24 cellular contexts compared by ENCODE assay signal in genomic region chr17:33112763-33113162, GRCh38.
DNase-seq lines count a peak whose midpoint lies in the region; TF ChIP-seq lines count a peak whose summit lies in the region.
"Had no signal": no experiment of that assay in that cellular context is flagged by ENCODE, and none has a peak within 500 bp of the region (broad histone marks: within the 10 kb centered on the region; RNA-seq: fewer than 3 reads in every experiment).

No MANE protein-coding gene starts in this region.

- no peaks in the 10 kb centered on the region for H3K79me1 ChIP-seq in trophoblast cell (ENCODE audit: low read length)

- no peak overlapping the region for H2BK120ac ChIP-seq in trophoblast cell (ENCODE audit: insufficient read depth, low read length, poor library complexity)

- in situ Hi-C loops in GM23248 (cut with MboI) (no loop called here), G401 (cut with HindIII; ENCODE audit: low sequenced_read_pairs) (no loop called here)

- no peaks in the 10 kb centered on the region for H3K79me2 ChIP-seq in GM23248 (ENCODE audit: insufficient read depth)
- H3K79me2 ChIP-seq in fibroblast of lung (ENCODE audit: control insufficient read depth, insufficient read depth, low read length) = no peaks in the 10 kb centered on the region
- no peaks in the 10 kb centered on the region for H3K79me2 ChIP-seq in trophoblast cell (ENCODE audit: control insufficient read depth, insufficient read depth, low read length, poor library complexity)

- H3K27me3 Mint-ChIP-seq in CD4-positive, alpha-beta memory T cell = peaks cover 13 to 24% of the 10 kb centered on the region in 2 donors
- H3K27me3 Mint-ChIP-seq in Calu3 (ENCODE audit: unreplicated experiment) = peaks cover 75% of the 10 kb centered on the region

- H3K23ac ChIP-seq in trophoblast cell (ENCODE audit: low read length) = no peak overlapping the region

- H3K4me2 ChIP-seq in GM23248 (ENCODE audit: unreplicated experiment) (no peak overlapping the region), fibroblast of lung (ENCODE audit: extremely low read depth, insufficient read depth, low read length) (no peak overlapping the region), trophoblast cell (ENCODE audit: low read length) (no peak overlapping the region)
- H3K4me2 ChIP-seq: BLaER1 treated with 17β-estradiol and CSF1 and Interleukin-3, amounts not matched to agents 10 nM and 100 nM had no signal

- WGBS in GM23248 (ENCODE audit: low coverage in 1 of 2, low lambda C conversion rate in 2 of 2, missing lambda C conversion rate in 2 of 2), 2 experiments = 4 to 6% methylated on average over 4 of the region's 4 CpGs
- WGBS in trophoblast cell (ENCODE audit: extremely low coverage, insufficient coverage, insufficient read length) = no CpG with 5 or more reads among the region's 4 CpGs

- no peak overlapping the region for H2AFZ ChIP-seq in GM23248
- no peak overlapping the region for H2AFZ ChIP-seq in fibroblast of lung (ENCODE audit: low read length)
- no peak overlapping the region for H2AFZ ChIP-seq in trophoblast cell (ENCODE audit: insufficient read depth, low read length, poor library complexity)

- H3K36me3 Mint-ChIP-seq in CD4-positive, alpha-beta memory T cell = no peaks in the 10 kb centered on the region
- H3K36me3 Mint-ChIP-seq in Calu3 (ENCODE audit: insufficient read depth, unreplicated experiment) = no peaks in the 10 kb centered on the region
- H3K36me3 Mint-ChIP-seq: natural killer cell treated with Interleukin-12 subunit alpha and Interleukin-12 subunit beta and Interleukin-15 and Interleukin-18, amount 100 ng/mL, for 72 hours had no signal

- no peak overlapping the region for H3K14ac ChIP-seq in trophoblast cell (ENCODE audit: low read length)

- BruUV-seq in Calu3 (replicated peaks; lab: Mats Ljungman, UMichigan) = no TSS peak

- H3K9ac ChIP-seq in GM23248 (no peak overlapping the region), fibroblast of lung (ENCODE audit: insufficient read depth, low read length) (no peak overlapping the region), trophoblast cell (ENCODE audit: low read length) (no peak overlapping the region)
- H3K9ac ChIP-seq: BLaER1 treated with 17β-estradiol and CSF1 and Interleukin-3, amounts not matched to agents 10 nM and 100 nM had no signal

- intact Hi-C loops in CD4-positive, alpha-beta memory T cell (cut with micrococcal nuclease) = no loop called here
- intact Hi-C loops in Calu3 (cut with micrococcal nuclease; ENCODE audit: unreplicated experiment) = no loop called here

- H3K4ac ChIP-seq in trophoblast cell (ENCODE audit: low read depth, low read length) = no peak overlapping the region

- DNase-seq in GM23248 (peak; percentile 74), RKO (ENCODE audit: low spot score) (peak; percentile 62), fibroblast of lung (ENCODE audit: low read depth in 2 of 2) (peak; percentile 2 to 81), trophoblast cell (peak; percentile 24 to 53), G401 (ENCODE audit: low spot score) (no peak), GM10248 (ENCODE audit: extremely low spot score) (no peak), Calu3 (no peak)
- DNase-seq in CD4-positive, alpha-beta memory T cell = no peak
- DNase-seq: activated CD4-positive, alpha-beta T cell treated with anti-CD3 and anti-CD28 coated beads for 1 hour; activated naive CD8-positive, alpha-beta T cell treated with anti-CD3 and anti-CD28 coated beads, Interleukin-2, amount 50 U/mL, for 24 hours; hypothalamus; NCI-H2029 treated with DMSO at 0.1 percent for 48 hours; NCI-H510A; OCI-M1; stimulated activated CD8-positive, alpha-beta memory T cell treated with anti-CD3 and anti-CD28 coated beads, Interleukin-4, amount 100 ng/mL, for 48 hours; T1000 had no signal

- H3K9me2 ChIP-seq in GM23248 (ENCODE audit: insufficient read depth) = no peaks in the 10 kb centered on the region

- CTCF ChIA-PET in CD4-positive, alpha-beta memory T cell (lab: Charles Lee; ENCODE audit: partially characterized antibody) = no interaction called here
- CTCF ChIA-PET in GM10248 (lab: Yijun Ruan, JAX) (no interaction called here), Calu3 (lab: Charles Lee) (no interaction called here)

- no peak overlapping the region for H3K27ac Mint-ChIP-seq in CD4-positive, alpha-beta memory T cell
- H3K27ac Mint-ChIP-seq in Calu3 (ENCODE audit: unreplicated experiment) = no peak overlapping the region
- H3K27ac Mint-ChIP-seq: activated naive CD8-positive, alpha-beta T cell treated with anti-CD3 and anti-CD28 coated beads, Interleukin-2, amount 50 U/mL, for 24 hours; activated T-helper 17 cell treated with anti-CD3 and anti-CD28 coated beads, Interleukin-2, amount 50 U/mL, for 72 hours; natural killer cell treated with Interleukin-12 subunit alpha and Interleukin-12 subunit beta and Interleukin-15 and Interleukin-18, amount 100 ng/mL, for 72 hours; progenitor cell of endocrine pancreas had no signal

- H4K91ac ChIP-seq in trophoblast cell (ENCODE audit: low read depth, low read length) = no peak overlapping the region

- H3K9me3 Mint-ChIP-seq in CD4-positive, alpha-beta memory T cell = peaks cover 0 to 5% (median 0%) of the 10 kb centered on the region in 8 donors
- H3K9me3 Mint-ChIP-seq in Calu3 (ENCODE audit: low read depth, unreplicated experiment) = no peaks in the 10 kb centered on the region
- H3K9me3 Mint-ChIP-seq: activated naive CD8-positive, alpha-beta T cell treated with anti-CD3 and anti-CD28 coated beads, Interleukin-2, amount 50 U/mL, for 24 hours; activated T-helper 17 cell treated with anti-CD3 and anti-CD28 coated beads, Interleukin-2, amount 50 U/mL, for 72 hours; natural killer cell treated with Interleukin-12 subunit alpha and Interleukin-12 subunit beta and Interleukin-15 and Interleukin-18, amount 100 ng/mL, for 72 hours had no signal

- H3K9me3 ChIP-seq in GM23248 (ENCODE audit: low read depth) (no peaks in the 10 kb centered on the region), fibroblast of lung (ENCODE audit: control insufficient read depth, insufficient read depth, low read depth, low read length) (no peaks in the 10 kb centered on the region), trophoblast cell (ENCODE audit: insufficient read depth, low read depth, low read length) (no peaks in the 10 kb centered on the region)
- no peaks in the 10 kb centered on the region for H3K9me3 ChIP-seq in CD4-positive, alpha-beta memory T cell (ENCODE audit: control insufficient read depth in 1 of 2, low read length in 2 of 2)
- H3K9me3 ChIP-seq: BLaER1 treated with 17β-estradiol and CSF1 and Interleukin-3, amounts not matched to agents 10 nM and 100 nM; esophagus muscularis mucosa had no signal

- H3K27ac ChIP-seq in GM23248 (no peak overlapping the region), fibroblast of lung (ENCODE audit: insufficient read depth, low read length) (no peak overlapping the region), trophoblast cell (ENCODE audit: low read depth, low read length) (no peak overlapping the region)
- H3K27ac ChIP-seq in CD4-positive, alpha-beta memory T cell (ENCODE audit: low read depth, low read length) = no peak overlapping the region
- H3K27ac ChIP-seq: BLaER1 treated with 17β-estradiol and CSF1 and Interleukin-3, amounts not matched to agents 10 nM and 100 nM; cardiac muscle cell; esophagus muscularis mucosa; SK-N-MC; skin epidermis had no signal

- no peaks in the 10 kb centered on the region for H3K36me3 ChIP-seq in GM23248 (ENCODE audit: low read depth)
- H3K36me3 ChIP-seq in fibroblast of lung (ENCODE audit: control insufficient read depth, insufficient read depth, low read length) = no peaks in the 10 kb centered on the region
- H3K36me3 ChIP-seq in trophoblast cell (ENCODE audit: control insufficient read depth in 1 of 2, insufficient read depth in 2 of 2, low read length in 2 of 2) = no peaks in the 10 kb centered on the region
- no peaks in the 10 kb centered on the region for H3K36me3 ChIP-seq in CD4-positive, alpha-beta memory T cell (ENCODE audit: insufficient read depth, low read length)
- H3K36me3 ChIP-seq: cardiac muscle cell, esophagus muscularis mucosa had no signal

- H3K4me1 ChIP-seq in GM23248 (ENCODE audit: insufficient read depth) (no peaks in the 10 kb centered on the region), fibroblast of lung (ENCODE audit: control insufficient read depth, extremely low read depth, insufficient read depth, low read length) (no peaks in the 10 kb centered on the region), trophoblast cell (ENCODE audit: control insufficient read depth in 1 of 2, insufficient read depth in 2 of 2, low read length in 2 of 2) (peaks cover 0 to 2% of the 10 kb centered on the region in 2 experiments)
- H3K4me1 ChIP-seq in CD4-positive, alpha-beta memory T cell (ENCODE audit: insufficient read depth, low read length) = no peaks in the 10 kb centered on the region

- POLR2A ChIA-PET in CD4-positive, alpha-beta memory T cell (lab: Charles Lee; ENCODE audit: partially characterized antibody) = no interaction called here
- POLR2A ChIA-PET in GM10248 (lab: Yijun Ruan, JAX) = no interaction called here

- H2BK12ac ChIP-seq in trophoblast cell (ENCODE audit: low read length) = no peak overlapping the region

- no peak overlapping the region for H2BK5ac ChIP-seq in trophoblast cell (ENCODE audit: low read depth, low read length, poor library complexity)

- H2AK5ac ChIP-seq in trophoblast cell (ENCODE audit: low read length) = no peak overlapping the region

- H3F3A ChIP-seq in GM23248 (ENCODE audit: insufficient read depth) = peaks cover 6% of the 10 kb centered on the region; the same call in 1 of the 2 replicates

- no peak overlapping the region for H3K18ac ChIP-seq in trophoblast cell (ENCODE audit: low read length)

- H4K20me1 ChIP-seq in GM23248 (ENCODE audit: insufficient read depth) = no peaks in the 10 kb centered on the region
- H4K20me1 ChIP-seq in fibroblast of lung (ENCODE audit: control insufficient read depth, extremely low read depth, insufficient read depth, low read length) = no peaks in the 10 kb centered on the region
- H4K20me1 ChIP-seq: BLaER1 treated with 17β-estradiol and CSF1 and Interleukin-3, amounts not matched to agents 10 nM and 100 nM had no signal

- H4K8ac ChIP-seq in trophoblast cell (ENCODE audit: low read depth, low read length) = no peak overlapping the region

- no peak overlapping the region for H3K4me3 Mint-ChIP-seq in CD4-positive, alpha-beta memory T cell
- H3K4me3 Mint-ChIP-seq in Calu3 (ENCODE audit: low read depth, unreplicated experiment) = no peak overlapping the region
- H3K4me3 Mint-ChIP-seq: activated naive CD8-positive, alpha-beta T cell treated with anti-CD3 and anti-CD28 coated beads, Interleukin-2, amount 50 U/mL, for 24 hours; activated T-helper 17 cell treated with anti-CD3 and anti-CD28 coated beads, Interleukin-2, amount 50 U/mL, for 72 hours; natural killer cell treated with Interleukin-12 subunit alpha and Interleukin-12 subunit beta and Interleukin-15 and Interleukin-18, amount 100 ng/mL, for 72 hours had no signal

- TF ChIP-seq CTCF in fibroblast of lung (conservative IDR thresholded peaks at IDR 0.05 in 1 of 2, IDR thresholded peaks at IDR 0.05 in 1 of 2; ENCODE audit: low read depth in 1 of 2, low read length in 2 of 2) (no peak), GM10248 (IDR thresholded peaks at IDR 0.05; ENCODE audit: control extremely low read depth, extremely low read depth, low read depth, missing control alignments) (no peak), Calu3 (IDR thresholded peaks at IDR 0.05; ENCODE audit: unreplicated experiment) (no peak)

- 0 out of 2 replicates have a peak, but pooled peaks cover 2% of the 10 kb centered on the region for H3K27me3 ChIP-seq in GM23248 (replicated peaks; ENCODE audit: insufficient read depth)
- H3K27me3 ChIP-seq in fibroblast of lung (ENCODE audit: control insufficient read depth, insufficient read depth, low read length) = no peaks in the 10 kb centered on the region
- H3K27me3 ChIP-seq in trophoblast cell (ENCODE audit: insufficient read depth, low read length) = no peaks in the 10 kb centered on the region
- no peaks in the 10 kb centered on the region for H3K27me3 ChIP-seq in CD4-positive, alpha-beta memory T cell (ENCODE audit: insufficient read depth, low read length)
- H3K27me3 ChIP-seq: BLaER1 treated with 17β-estradiol and CSF1 and Interleukin-3, amounts not matched to agents 10 nM and 100 nM; cardiac muscle cell had no signal

- H3K4me1 Mint-ChIP-seq in CD4-positive, alpha-beta memory T cell = no peaks in the 10 kb centered on the region
- H3K4me1 Mint-ChIP-seq in Calu3 (ENCODE audit: low read depth, unreplicated experiment) = no peaks in the 10 kb centered on the region
- H3K4me1 Mint-ChIP-seq: activated naive CD8-positive, alpha-beta T cell treated with anti-CD3 and anti-CD28 coated beads, Interleukin-2, amount 50 U/mL, for 24 hours; activated T-helper 17 cell treated with anti-CD3 and anti-CD28 coated beads, Interleukin-2, amount 50 U/mL, for 72 hours had no signal

- H4K12ac ChIP-seq in trophoblast cell (ENCODE audit: low read depth, low read length) = no peak overlapping the region

- no peak overlapping the region for H3K4me3 ChIP-seq in GM23248
- no peak overlapping the region for H3K4me3 ChIP-seq in fibroblast of lung (replicated peaks in 1 of 4; ENCODE audit: control extremely low read depth in 1 of 4, insufficient read depth in 1 of 4, low read depth in 3 of 4, low read length in 4 of 4)
- no peak overlapping the region for H3K4me3 ChIP-seq in trophoblast cell (ENCODE audit: low read depth, low read length)
- no peak overlapping the region for H3K4me3 ChIP-seq in CD4-positive, alpha-beta memory T cell (ENCODE audit: low read length in 2 of 2)
- H3K4me3 ChIP-seq: BLaER1 treated with 17β-estradiol and CSF1 and Interleukin-3, amounts not matched to agents 10 nM and 100 nM; cardiac muscle cell; esophagus muscularis mucosa; SK-N-MC; skin epidermis had no signal

Comparison
In these comparisons a context has a peak if more than half of its experiments do, and no peak if none do; other contexts are left out.
1. DNase-seq: peak in GM23248 (single experiment), RKO (single experiment), fibroblast of lung (2 of 2) and trophoblast cell (2 of 2); none in G401 (single experiment), CD4-positive, alpha-beta memory T cell (0 of 5), GM10248 (single experiment) and Calu3 (single experiment).